Comparison of ENCODE assay signal across 1 cellular context in genomic region chr7:4169505-4169904, GRCh38.
TF ChIP-seq lines count a peak whose summit lies in the region.

No MANE protein-coding gene starts in this region.

TF ChIP-seq in HCT116, 20 proteins besides CTCF, POLR2A, EP300 and RAD21:
- TF ChIP-seq ZFX (IDR thresholded peaks at IDR 0.05) (no peak), REST (IDR thresholded peaks at IDR 0.05; ENCODE audit: low read depth) (no peak), ZBTB33 (IDR thresholded peaks at IDR 0.05; ENCODE audit: extremely low read depth, insufficient replicate concordance, low read length) (no peak), ZNF274 (IDR thresholded peaks at IDR 0.05; ENCODE audit: low read depth, low read length) (no peak), CEBPB (IDR thresholded peaks at IDR 0.05; ENCODE audit: low read depth) (no peak), TCF7L2 (IDR thresholded peaks at IDR 0.05; ENCODE audit: borderline replicate concordance, extremely low read depth, insufficient read depth, insufficient read length) (no peak), MAX (IDR thresholded peaks at IDR 0.05) (no peak), POLR2AphosphoS5 (IDR thresholded peaks at IDR 0.05; ENCODE audit: low read depth, low read length) (no peak), FOSL1 (IDR thresholded peaks at IDR 0.05; ENCODE audit: low read depth) (no peak), SRF (IDR thresholded peaks at IDR 0.05; ENCODE audit: low read depth) (no peak), ELF1 (IDR thresholded peaks at IDR 0.05; ENCODE audit: borderline replicate concordance, low read depth) (no peak), CBX3 (IDR thresholded peaks at IDR 0.05; ENCODE audit: low read depth) (no peak), JUND (IDR thresholded peaks at IDR 0.05) (no peak), SIN3A (IDR thresholded peaks at IDR 0.05; ENCODE audit: low read depth) (no peak), YY1 (IDR thresholded peaks at IDR 0.05; ENCODE audit: extremely low read depth, insufficient replicate concordance, low read depth, low read length) (no peak)
